Comparison of ENCODE assay signal across 19 cellular contexts in the genomic region with DNA sequence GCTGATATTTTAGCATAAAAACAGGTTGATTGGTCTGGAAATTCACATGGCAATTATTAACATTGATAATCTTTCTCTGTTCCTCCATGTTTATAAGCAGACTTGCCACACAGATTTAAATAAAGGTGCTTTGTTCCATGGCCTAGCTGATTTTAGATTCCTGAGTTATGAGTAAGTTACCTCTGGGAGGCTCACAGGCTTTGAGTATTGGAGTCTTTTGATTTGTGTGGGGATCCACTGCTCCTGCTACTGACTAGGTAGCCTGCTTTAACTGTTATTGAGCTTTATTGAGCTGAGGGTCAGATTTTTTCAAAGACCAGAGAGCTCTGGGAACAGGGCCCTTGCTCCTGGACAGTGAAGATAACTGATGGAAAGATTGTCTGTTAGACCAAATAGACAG.
DNase-seq lines count a peak whose midpoint lies in the region; ATAC-seq and TF ChIP-seq lines count a peak whose summit lies in the region.
"Had no signal": no experiment of that assay in that cellular context is flagged by ENCODE, and none has a peak within 500 bp of the region (broad histone marks: within the 10 kb centered on the region; RNA-seq: fewer than 3 reads in every experiment).

No MANE protein-coding gene starts in this region.

- H3K36me3 Mint-ChIP-seq in activated CD8-positive, alpha-beta T cell treated with anti-CD3 and anti-CD28 coated beads, Interleukin-2, amount 10 ng/mL, durations not matched to agents 7 days and 5 days (ENCODE audit: low read depth) = no peaks in the 10 kb centered on the region

- H3K4me1 ChIP-seq in esophagus muscularis mucosa = no peaks in the 10 kb centered on the region

- no peak for ATAC-seq in activated CD8-positive, alpha-beta T cell treated with anti-CD3 and anti-CD28 coated beads, Interleukin-2, amount 10 ng/mL, durations not matched to agents 7 days and 5 days
- ATAC-seq in HG03571 (IDR thresholded peaks at IDR 0.05; ENCODE audit: unreplicated experiment) = no peak

- H3K27ac ChIP-seq in esophagus muscularis mucosa (replicated peaks in 1 of 4) = no peak overlapping the region
- H3K27ac ChIP-seq: RWPE1 had no signal

- no peak for TF ChIP-seq POLR2A in esophagus muscularis mucosa (IDR thresholded peaks at IDR 0.05; ENCODE audit: low read depth)

- POLR2A ChIA-PET in activated CD8-positive, alpha-beta T cell treated with anti-CD3 and anti-CD28 coated beads, Interleukin-2, amount 10 ng/mL, durations not matched to agents 7 days and 5 days (lab: Charles Lee) = no interaction called here

- in situ Hi-C loops in SK-MEL-5 (cut with HindIII; ENCODE audit: low pct_unique_long_range_greater_than_20kb, low sequenced_read_pairs) = no loop called here

- CTCF ChIA-PET in activated CD8-positive, alpha-beta T cell treated with anti-CD3 and anti-CD28 coated beads, Interleukin-2, amount 10 ng/mL, durations not matched to agents 7 days and 5 days (lab: Charles Lee) = no interaction called here

- no peak for TF ChIP-seq CTCF in esophagus muscularis mucosa (IDR thresholded peaks at IDR 0.05)

- no peaks in the 10 kb centered on the region for H3K27me3 Mint-ChIP-seq in activated CD8-positive, alpha-beta T cell treated with anti-CD3 and anti-CD28 coated beads, Interleukin-2, amount 10 ng/mL, durations not matched to agents 7 days and 5 days (ENCODE audit: low read depth)
- H3K27me3 Mint-ChIP-seq: B cell had no signal

- intact Hi-C loops in esophagus muscularis mucosa (cut with DNase I) = no loop called here

- H3K27ac Mint-ChIP-seq in activated CD8-positive, alpha-beta T cell treated with anti-CD3 and anti-CD28 coated beads, Interleukin-2, amount 10 ng/mL, durations not matched to agents 7 days and 5 days = no peak overlapping the region
- H3K27ac Mint-ChIP-seq: B cell, H9 had no signal

- no peaks in the 10 kb centered on the region for H3K9me3 ChIP-seq in esophagus muscularis mucosa

- H3K27me3 ChIP-seq in esophagus muscularis mucosa = no peaks in the 10 kb centered on the region

- no peaks in the 10 kb centered on the region for H3K36me3 ChIP-seq in esophagus muscularis mucosa

- DNase-seq in A172 (ENCODE audit: low spot score) = peak; percentile 18
- DNase-seq in LHCN-M2 (ENCODE audit: low read depth) = peak; percentile 14
- DNase-seq in SK-MEL-5 (ENCODE audit: low read depth, low spot score) = peak; percentile 63
- peak; percentile 50 for DNase-seq in esophagus muscularis mucosa (ENCODE audit: extremely low spot score)
- DNase-seq in activated CD4-positive, CD25-positive, alpha-beta regulatory T cell (lab: John Stamatoyannopoulos, UW) = no peak
- no peak for DNase-seq in activated CD8-positive, alpha-beta T cell treated with anti-CD3 and anti-CD28 coated beads, Interleukin-2, amount 10 ng/mL, durations not matched to agents 7 days and 5 days
- no peak for DNase-seq in SKM-1 (lab: John Stamatoyannopoulos, UW; ENCODE audit: unreplicated experiment)
- DNase-seq: 8988T; COR-L47; DMS53; H9; NCI-H1105; NCI-H1694; NCI-H2081 treated with DMSO at 0.1 percent for 48 hours; NCI-H748 treated with DMSO at 0.1 percent for 48 hours; NK-92 treated with Interleukin-12 subunit alpha and Interleukin-12 subunit beta, amount 100 ng/mL, for 24 hours had no signal

- no peaks in the 10 kb centered on the region for H3K4me1 Mint-ChIP-seq in activated CD8-positive, alpha-beta T cell treated with anti-CD3 and anti-CD28 coated beads, Interleukin-2, amount 10 ng/mL, durations not matched to agents 7 days and 5 days (ENCODE audit: low read depth)
- H3K4me1 Mint-ChIP-seq: B cell, H9 had no signal

- H3K4me3 Mint-ChIP-seq in activated CD8-positive, alpha-beta T cell treated with anti-CD3 and anti-CD28 coated beads, Interleukin-2, amount 10 ng/mL, durations not matched to agents 7 days and 5 days = no peak overlapping the region
- H3K4me3 Mint-ChIP-seq: B cell, H9 had no signal

- no peak for TF ChIP-seq EP300 in esophagus muscularis mucosa (IDR thresholded peaks at IDR 0.05)

- no peak overlapping the region for H3K4me3 ChIP-seq in esophagus muscularis mucosa

- H3K9me3 Mint-ChIP-seq in activated CD8-positive, alpha-beta T cell treated with anti-CD3 and anti-CD28 coated beads, Interleukin-2, amount 10 ng/mL, durations not matched to agents 7 days and 5 days (ENCODE audit: insufficient read depth) = no peaks in the 10 kb centered on the region

Comparison
In these comparisons a context has a peak if more than half of its experiments do, and no peak if none do; other contexts are left out.
1. DNase-seq: peak in A172 (single experiment), LHCN-M2 (single experiment), SK-MEL-5 (single experiment) and esophagus muscularis mucosa (single experiment); none in activated CD4-positive, CD25-positive, alpha-beta regulatory T cell (0 of 4), activated CD8-positive, alpha-beta T cell treated with anti-CD3 and anti-CD28 coated beads, Interleukin-2, amount 10 ng/mL, durations not matched to agents 7 days and 5 days (single experiment) and SKM-1 (single experiment).